2 cellular contexts compared by ENCODE assay signal in the genomic region with DNA sequence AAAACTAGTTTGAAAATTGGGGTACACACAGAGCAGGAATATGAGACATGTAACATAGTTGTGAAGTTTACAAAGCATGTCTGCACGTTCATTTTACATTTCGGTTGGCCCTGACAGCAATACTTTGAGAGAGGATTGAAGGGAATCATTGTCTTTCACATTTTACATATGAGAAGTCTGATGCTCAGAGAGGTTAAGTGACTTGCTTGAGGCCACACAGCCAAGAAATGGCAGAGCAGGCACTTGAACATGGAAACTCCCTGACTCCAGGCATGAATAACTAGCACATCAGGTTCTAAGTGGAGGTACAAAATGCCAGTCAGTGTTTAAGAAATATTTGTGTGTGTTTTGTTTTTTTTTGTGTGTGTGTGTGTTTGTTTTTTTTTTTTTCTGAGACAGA.
TF ChIP-seq lines count a peak whose summit lies in the region.

No MANE protein-coding gene starts in this region.

TF ChIP-seq in HEK293, 187 proteins besides CTCF, POLR2A, EP300 and RAD21:
- TF ChIP-seq ZNF664 (tag by site-specific recombination; IDR thresholded peaks at IDR 0.05) (no peak), ZNF768 (tag by site-specific recombination; IDR thresholded peaks at IDR 0.05) (peak; percentile 75), ZNF169 (tag by site-specific recombination; IDR thresholded peaks at IDR 0.05) (no peak)

TF ChIP-seq in H1, 55 proteins besides CTCF, POLR2A, EP300 and RAD21 (continued from another document):
- TF ChIP-seq JUND (IDR thresholded peaks at IDR 0.05; ENCODE audit: low read length) (no peak), KDM1A (IDR thresholded peaks at IDR 0.05; ENCODE audit: borderline replicate concordance, low read length) (peak; percentile 28; the same call in 1 of the 2 replicates)
